Comparison of ENCODE assay signal across 1 cellular context in genomic region chr6:149648148-149649145, GRCh38.
TF ChIP-seq lines count a peak whose summit lies in the region.

Gene KATNA1 (minus strand): TSS chr6:149648714. CDS start chr6:149638547, 10,167 bp downstream.

TF ChIP-seq in HepG2, 621 proteins besides CTCF, POLR2A, EP300 and RAD21 (continued from another document and continues in another):
- TF ChIP-seq E2F2 (CRISPR knock-in tag; IDR thresholded peaks at IDR 0.05; ENCODE audit: borderline replicate concordance) (peak; percentile 97; the same call in 1 of the 2 replicates), PRDM15 (CRISPR knock-in tag; IDR thresholded peaks at IDR 0.05) (peak; percentile 83), ZNF484 (CRISPR knock-in tag; IDR thresholded peaks at IDR 0.05; ENCODE audit: borderline replicate concordance, low read depth) (peak; percentile 75; the same call in 1 of the 2 replicates), ZNF788 (CRISPR knock-in tag; IDR thresholded peaks at IDR 0.05; ENCODE audit: borderline replicate concordance) (peak; percentile 100), JUND (CRISPR knock-in tag; IDR thresholded peaks at IDR 0.05) (peak; percentile 72), ZNF451 (CRISPR knock-in tag; IDR thresholded peaks at IDR 0.05) (peak; percentile 99), NBN (conservative IDR thresholded peaks at IDR 0.05) (no peak), TBX3 (IDR thresholded peaks at IDR 0.05; ENCODE audit: borderline replicate concordance) (no peak), ZNF30 (CRISPR knock-in tag; IDR thresholded peaks at IDR 0.05) (peak; percentile 98), MIER2 (CRISPR knock-in tag; IDR thresholded peaks at IDR 0.05) (peak; percentile 78; the same call in 1 of the 2 replicates), HNRNPH1 (optimal IDR thresholded peaks at IDR 0.05; ENCODE audit: low read depth, low read length) (peak; percentile 30), ZMYM2 (CRISPR knock-in tag; IDR thresholded peaks at IDR 0.05) (peak; percentile 90), ZKSCAN8 (CRISPR knock-in tag; IDR thresholded peaks at IDR 0.05; ENCODE audit: borderline replicate concordance) (peak; percentile 92), ZNF367 (CRISPR knock-in tag; IDR thresholded peaks at IDR 0.05; ENCODE audit: borderline replicate concordance) (peak; percentile 98), HMGA1 (CRISPR knock-in tag; conservative IDR thresholded peaks at IDR 0.05) (no peak), REPIN1 (CRISPR knock-in tag; IDR thresholded peaks at IDR 0.05; ENCODE audit: borderline replicate concordance, low read depth) (peak; percentile 99), NFIB (CRISPR knock-in tag; IDR thresholded peaks at IDR 0.05; ENCODE audit: borderline replicate concordance) (peak; percentile 97), PRPF4 (IDR thresholded peaks at IDR 0.05; ENCODE audit: low read depth, low read length, poor library complexity, severe bottlenecking) (no peak), ZNF784 (CRISPR knock-in tag; IDR thresholded peaks at IDR 0.05; ENCODE audit: borderline replicate concordance) (peak; percentile 99), ZBTB20 (CRISPR knock-in tag; IDR thresholded peaks at IDR 0.05; ENCODE audit: borderline replicate concordance, low read depth) (peak; percentile 96), ELF1 (CRISPR knock-in tag; IDR thresholded peaks at IDR 0.05) (peak; percentile 93), SMARCE1 (IDR thresholded peaks at IDR 0.05; ENCODE audit: borderline replicate concordance) (no peak), ZSCAN21 (CRISPR knock-in tag; IDR thresholded peaks at IDR 0.05; ENCODE audit: borderline replicate concordance) (peak; percentile 99), ELF3 (CRISPR knock-in tag; IDR thresholded peaks at IDR 0.05) (peak; percentile 97), IKZF4 (CRISPR knock-in tag; IDR thresholded peaks at IDR 0.05; ENCODE audit: borderline replicate concordance, low read depth, not compliant biosample characterization) (peak; percentile 99), ZBTB44 (CRISPR knock-in tag; IDR thresholded peaks at IDR 0.05) (peak; percentile 91), ZNF720 (CRISPR knock-in tag; IDR thresholded peaks at IDR 0.05) (no peak), SNRNP70 (IDR thresholded peaks at IDR 0.05; ENCODE audit: low read depth, low read length) (no peak), TBX2 (CRISPR knock-in tag; IDR thresholded peaks at IDR 0.05; ENCODE audit: borderline replicate concordance) (peak; percentile 99), RFXANK (CRISPR knock-in tag; IDR thresholded peaks at IDR 0.05) (peak; percentile 88), POGZ (CRISPR knock-in tag; IDR thresholded peaks at IDR 0.05) (peak; percentile 94), HMGXB3 (CRISPR knock-in tag; IDR thresholded peaks at IDR 0.05; ENCODE audit: borderline replicate concordance) (peak; percentile 91), ZBTB34 (CRISPR knock-in tag; IDR thresholded peaks at IDR 0.05) (peak; percentile 95), SMYD3 (CRISPR knock-in tag; IDR thresholded peaks at IDR 0.05) (peak; percentile 98), HOXA7 (CRISPR knock-in tag; IDR thresholded peaks at IDR 0.05) (peak; percentile 90), ZNF460 (CRISPR knock-in tag; IDR thresholded peaks at IDR 0.05; ENCODE audit: borderline replicate concordance) (peak; percentile 67; the same call in 1 of the 2 replicates), ATRX (CRISPR knock-in tag; IDR thresholded peaks at IDR 0.05; ENCODE audit: borderline replicate concordance) (no peak), MEIS1 (CRISPR knock-in tag; IDR thresholded peaks at IDR 0.05; ENCODE audit: borderline replicate concordance) (peak; percentile 99), RBAK (CRISPR knock-in tag; IDR thresholded peaks at IDR 0.05) (no peak), ZNF646 (CRISPR knock-in tag; IDR thresholded peaks at IDR 0.05) (no peak)
